27 cellular contexts compared by ENCODE assay signal in genomic region chr7:2257651-2258050, GRCh38.
"Had no signal": no experiment of that assay in that cellular context is flagged by ENCODE, and none has a peak within 500 bp of the region (broad histone marks: within the 10 kb centered on the region; RNA-seq: fewer than 3 reads in every experiment).

No MANE protein-coding gene starts in this region.

- H3K4me1 ChIP-seq: breast epithelium, esophagus squamous epithelium, psoas muscle, right atrium auricular region, testis, vagina had no signal

- H3K9me3 ChIP-seq: breast epithelium, esophagus squamous epithelium, left lung, neutrophil, ovary, psoas muscle, right atrium auricular region, spleen, testis, vagina had no signal

- H3K27me3 ChIP-seq: breast epithelium, esophagus squamous epithelium, left lung, neutrophil, ovary, right atrium auricular region, spleen, testis, vagina had no signal

- DNase-seq: activated B cell treated with CpG ODN at 0.5 μM for 24 hours; activated CD4-positive, alpha-beta T cell treated with anti-CD3 and anti-CD28 coated beads, Interleukin-2, amount 50 U/mL, for 1 hour; activated CD8-positive, alpha-beta T cell treated with anti-CD3 and anti-CD28 coated beads for 36 hours; activated gamma-delta T cell treated with Interleukin-2 at 50 U/mL for 16 hours; activated naive CD8-positive, alpha-beta T cell treated with anti-CD3 and anti-CD28 coated beads, Interleukin-2, amount 50 U/mL, for 24 hours; activated T-cell treated with anti-CD3 and anti-CD28 coated beads, Interleukin-2, amount 50 U/mL, for 4 hours; central memory CD4-positive, alpha-beta T cell; esophagus squamous epithelium; foreskin melanocyte; left lung; mesendoderm; natural killer cell; ovary; psoas muscle; stimulated activated naive CD8-positive, alpha-beta T cell treated with anti-CD3 and anti-CD28 coated beads, Interleukin-15, Interleukin-2, amounts not matched to agents 100 U/mL and 50 U/mL, for 24 hours; T-helper 2 cell; testis had no signal

- H3K9me3 Mint-ChIP-seq: activated B cell treated with CpG ODN at 0.5 μM for 24 hours; activated CD8-positive, alpha-beta T cell treated with anti-CD3 and anti-CD28 coated beads for 36 hours; activated naive CD4-positive, alpha-beta T cell treated with anti-CD3 and anti-CD28 coated beads, Interleukin-2, amount 50 U/mL, for 24 hours; activated naive CD8-positive, alpha-beta T cell treated with anti-CD3 and anti-CD28 coated beads, Interleukin-2, amount 50 U/mL, for 24 hours; activated T-cell treated with anti-CD3 and anti-CD28 coated beads, Interleukin-2, amount 50 U/mL, for 4 hours; activated T-helper 17 cell treated with anti-CD3 and anti-CD28 coated beads, Interleukin-2, amount 50 U/mL, for 72 hours; natural killer cell; type B pancreatic cell had no signal

- H3K36me3 ChIP-seq: breast epithelium, ovary had no signal

- H3K36me3 Mint-ChIP-seq: natural killer cell had no signal

- H3K27me3 Mint-ChIP-seq: activated B cell treated with CpG ODN at 0.5 μM for 24 hours; activated CD8-positive, alpha-beta T cell treated with anti-CD3 and anti-CD28 coated beads for 36 hours; activated naive CD4-positive, alpha-beta T cell treated with anti-CD3 and anti-CD28 coated beads, Interleukin-2, amount 50 U/mL, for 24 hours; activated naive CD8-positive, alpha-beta T cell treated with anti-CD3 and anti-CD28 coated beads, Interleukin-2, amount 50 U/mL, for 24 hours; activated T-helper 17 cell treated with anti-CD3 and anti-CD28 coated beads, Interleukin-2, amount 50 U/mL, for 72 hours; type B pancreatic cell had no signal

- H3K4me3 ChIP-seq: breast epithelium, esophagus squamous epithelium, left lung, lung, ovary, psoas muscle, right atrium auricular region, spleen, vagina had no signal

- ATAC-seq: activated CD8-positive, alpha-beta T cell treated with anti-CD3 and anti-CD28 coated beads for 36 hours; activated naive CD8-positive, alpha-beta T cell treated with anti-CD3 and anti-CD28 coated beads, Interleukin-2, amount 50 U/mL, for 24 hours; activated T-cell treated with anti-CD3 and anti-CD28 coated beads, Interleukin-2, amount 50 U/mL, for 4 hours; activated T-helper 17 cell treated with anti-CD3 and anti-CD28 coated beads, Interleukin-2, amount 50 U/mL, for 72 hours; left lung; natural killer cell; psoas muscle; stimulated activated naive CD8-positive, alpha-beta T cell treated with anti-CD3 and anti-CD28 coated beads, Interleukin-15, Interleukin-2, amounts not matched to agents 100 U/mL and 50 U/mL, for 24 hours had no signal

- H3K27ac Mint-ChIP-seq: activated B cell treated with CpG ODN at 0.5 μM for 24 hours; activated CD8-positive, alpha-beta T cell treated with anti-CD3 and anti-CD28 coated beads for 36 hours; activated naive CD4-positive, alpha-beta T cell treated with anti-CD3 and anti-CD28 coated beads, Interleukin-2, amount 50 U/mL, for 24 hours; activated naive CD8-positive, alpha-beta T cell treated with anti-CD3 and anti-CD28 coated beads, Interleukin-2, amount 50 U/mL, for 24 hours; activated T-helper 17 cell treated with anti-CD3 and anti-CD28 coated beads, Interleukin-2, amount 50 U/mL, for 72 hours; natural killer cell; type B pancreatic cell had no signal

- H3K27ac ChIP-seq: breast epithelium, epithelial cell of prostate, esophagus squamous epithelium, left lung, neutrophil, ovary, psoas muscle, right atrium auricular region, spleen, testis, vagina had no signal

- H3K4me3 Mint-ChIP-seq: activated B cell treated with CpG ODN at 0.5 μM for 24 hours; activated CD8-positive, alpha-beta T cell treated with anti-CD3 and anti-CD28 coated beads for 36 hours; activated naive CD4-positive, alpha-beta T cell treated with anti-CD3 and anti-CD28 coated beads, Interleukin-2, amount 50 U/mL, for 24 hours; activated naive CD8-positive, alpha-beta T cell treated with anti-CD3 and anti-CD28 coated beads, Interleukin-2, amount 50 U/mL, for 24 hours; activated T-cell treated with anti-CD3 and anti-CD28 coated beads, Interleukin-2, amount 50 U/mL, for 4 hours; activated T-helper 17 cell treated with anti-CD3 and anti-CD28 coated beads, Interleukin-2, amount 50 U/mL, for 72 hours; natural killer cell; type B pancreatic cell had no signal
